Comparison of ENCODE assay signal across 8 cellular contexts in the genomic region with DNA sequence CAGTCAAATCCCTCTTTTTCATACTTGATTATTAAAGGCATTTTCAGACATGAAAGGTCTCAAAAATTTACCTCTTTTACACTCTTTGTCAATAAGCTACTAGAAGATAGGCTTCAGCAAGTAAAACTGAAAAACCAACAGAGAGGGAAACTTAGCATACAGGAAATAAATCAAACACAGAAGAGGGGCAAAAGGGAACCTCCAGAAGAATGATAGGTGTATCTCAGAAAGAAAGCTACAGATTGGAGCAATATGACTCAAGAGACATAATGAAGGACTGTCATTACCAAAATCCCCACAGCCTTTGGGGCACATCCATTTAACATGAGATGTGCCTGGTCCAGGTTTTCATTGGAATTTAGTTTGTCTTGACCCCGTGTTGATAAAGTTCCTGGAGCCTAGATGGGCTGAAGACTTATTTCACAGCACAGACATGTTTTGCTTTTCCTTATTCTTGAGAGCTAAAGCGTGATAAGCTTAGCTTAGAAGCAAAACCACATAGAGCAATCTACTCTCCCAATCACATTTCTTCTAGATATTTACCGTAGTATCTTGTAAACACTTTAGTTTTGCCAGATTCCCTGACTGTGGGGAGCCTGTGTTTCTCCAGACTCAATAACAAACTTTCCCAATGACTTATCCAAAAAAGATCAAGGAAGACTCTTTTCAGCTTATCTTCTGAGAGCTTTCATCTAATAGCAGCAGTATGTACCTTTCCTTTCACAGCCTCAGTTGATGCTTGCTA. TPM values are rescaled to one million over a fixed set of nuclear protein-coding genes. Genes with fewer than 3 reads are reported as not detected.
DNase-seq lines count a peak whose midpoint lies in the region; ATAC-seq and TF ChIP-seq lines count a peak whose summit lies in the region.

No MANE protein-coding gene starts in this region.

- POLR2A ChIA-PET in PC-3 (lab: Charles Lee; ENCODE audit: unreplicated experiment) = no interaction called here

- CTCF ChIA-PET in PC-3 (lab: Charles Lee) = no interaction called here

- ATAC-seq in GM21360 (IDR thresholded peaks at IDR 0.05; ENCODE audit: unreplicated experiment) (peak; percentile 76), HG03139 (IDR thresholded peaks at IDR 0.05; ENCODE audit: unreplicated experiment) (peak; percentile 66), upper lobe of right lung (no peak), PC-3 (no peak)

- TF ChIP-seq POLR2A in prostate gland (IDR thresholded peaks at IDR 0.05) = no peak

- DNase-seq in EL = peak; percentile 18
- no peak for DNase-seq in ascending aorta (ENCODE audit: low spot score in 2 of 2)
- DNase-seq in hypothalamus (lab: John Stamatoyannopoulos, UW) = no peak
- no peak for DNase-seq in upper lobe of right lung
- no peak for DNase-seq in prostate gland (ENCODE audit: low spot score)
- no peak for DNase-seq in PC-3

- intact Hi-C loops in ascending aorta (cut with DNase I) (no loop called here), upper lobe of right lung (cut with DNase I) (no loop called here), prostate gland (cut with DNase I) (no loop called here), PC-3 (cut with micrococcal nuclease) (no loop called here)

- WGBS in prostate gland = 73% methylated on average over 3 of the region's 3 CpGs

- TF ChIP-seq CTCF in ascending aorta (IDR thresholded peaks at IDR 0.05) (no peak), upper lobe of right lung (IDR thresholded peaks at IDR 0.05) (no peak), prostate gland (IDR thresholded peaks at IDR 0.05) (no peak), PC-3 (conservative IDR thresholded peaks at IDR 0.05; ENCODE audit: low read depth, low read length) (no peak)

- H3K4me2 ChIP-seq in PC-3 (ENCODE audit: low read length) = no peak overlapping the region

- H3K4me1 ChIP-seq in ascending aorta (peaks cover 0 to 2% of the 10 kb centered on the region in 2 donors), upper lobe of right lung (no peaks in the 10 kb centered on the region), prostate gland (replicated peaks) (no peaks in the 10 kb centered on the region), PC-3 (ENCODE audit: insufficient read depth, low read length) (no peaks in the 10 kb centered on the region)

- H3K9me3 ChIP-seq in ascending aorta = no peaks in the 10 kb centered on the region
- H3K9me3 ChIP-seq in upper lobe of right lung = no peaks in the 10 kb centered on the region
- H3K9me3 ChIP-seq in prostate gland = no peaks in the 10 kb centered on the region
- no peaks in the 10 kb centered on the region for H3K9me3 ChIP-seq in PC-3 (ENCODE audit: low read length)

- no TSS peak for BruUV-seq in PC-3 (replicated peaks; lab: Mats Ljungman, UMichigan)

- H3K9ac ChIP-seq in PC-3 (ENCODE audit: low read length) = no peak overlapping the region

- no peaks in the 10 kb centered on the region for H3K9me2 ChIP-seq in PC-3 (replicated peaks; ENCODE audit: low read length)

- H3K36me3 ChIP-seq in ascending aorta (peaks cover 1 to 7% of the 10 kb centered on the region in 2 donors), upper lobe of right lung (no peaks in the 10 kb centered on the region), prostate gland (no peaks in the 10 kb centered on the region), PC-3 (ENCODE audit: low read depth, low read length) (peaks cover 6% of the 10 kb centered on the region; the same call in 1 of the 2 replicates)

- H3K4me3 ChIP-seq in ascending aorta = no peak overlapping the region
- no peak overlapping the region for H3K4me3 ChIP-seq in upper lobe of right lung
- no peak overlapping the region for H3K4me3 ChIP-seq in prostate gland
- H3K4me3 ChIP-seq in PC-3 (ENCODE audit: low read length) = no peak overlapping the region

- H3F3A ChIP-seq in PC-3 (ENCODE audit: low read length, unreplicated experiment) = no peaks in the 10 kb centered on the region

- no peaks in the 10 kb centered on the region for H4K20me1 ChIP-seq in PC-3 (ENCODE audit: low read length)

- peaks cover 16% of the 10 kb centered on the region for H3K79me2 ChIP-seq in PC-3 (ENCODE audit: low read length)

- H3K27me3 ChIP-seq in ascending aorta (no peaks in the 10 kb centered on the region), upper lobe of right lung (no peaks in the 10 kb centered on the region), prostate gland (replicated peaks; ENCODE audit: insufficient read depth) (no peaks in the 10 kb centered on the region), PC-3 (ENCODE audit: low read length) (no peaks in the 10 kb centered on the region)

- no peak overlapping the region for H2AFZ ChIP-seq in PC-3 (ENCODE audit: low read length)

- peak overlapping the region; percentile 13 to 25 for H3K27ac ChIP-seq in ascending aorta
- H3K27ac ChIP-seq in upper lobe of right lung = no peak overlapping the region
- H3K27ac ChIP-seq in prostate gland = peak overlapping the region in 1 of 2 donors; percentile 23
- H3K27ac ChIP-seq in PC-3 (ENCODE audit: low read length) = no peak overlapping the region

RNA-seq across cellular contexts. Expression of gene LRRFIP2, which starts 11.7 kb away (rescaled TPM):
- total RNA-seq in ascending aorta (42.8 TPM), upper lobe of right lung (50.3 TPM), prostate gland (100 to 1,000 TPM; 102 to 134 TPM), PC-3 (2014; rRNA removed) (54.7 and 69.1 TPM in 2 replicates)

Comparison
In these comparisons a context has a peak if more than half of its experiments do, and no peak if none do; other contexts are left out.
1. ATAC-seq: peak in GM21360 (single experiment) and HG03139 (single experiment); none in upper lobe of right lung (single experiment) and PC-3 (single experiment).
2. H3K27ac ChIP-seq: peak in ascending aorta (2 of 2); none in upper lobe of right lung (single experiment) and PC-3 (single experiment).